In the genomic region with DNA sequence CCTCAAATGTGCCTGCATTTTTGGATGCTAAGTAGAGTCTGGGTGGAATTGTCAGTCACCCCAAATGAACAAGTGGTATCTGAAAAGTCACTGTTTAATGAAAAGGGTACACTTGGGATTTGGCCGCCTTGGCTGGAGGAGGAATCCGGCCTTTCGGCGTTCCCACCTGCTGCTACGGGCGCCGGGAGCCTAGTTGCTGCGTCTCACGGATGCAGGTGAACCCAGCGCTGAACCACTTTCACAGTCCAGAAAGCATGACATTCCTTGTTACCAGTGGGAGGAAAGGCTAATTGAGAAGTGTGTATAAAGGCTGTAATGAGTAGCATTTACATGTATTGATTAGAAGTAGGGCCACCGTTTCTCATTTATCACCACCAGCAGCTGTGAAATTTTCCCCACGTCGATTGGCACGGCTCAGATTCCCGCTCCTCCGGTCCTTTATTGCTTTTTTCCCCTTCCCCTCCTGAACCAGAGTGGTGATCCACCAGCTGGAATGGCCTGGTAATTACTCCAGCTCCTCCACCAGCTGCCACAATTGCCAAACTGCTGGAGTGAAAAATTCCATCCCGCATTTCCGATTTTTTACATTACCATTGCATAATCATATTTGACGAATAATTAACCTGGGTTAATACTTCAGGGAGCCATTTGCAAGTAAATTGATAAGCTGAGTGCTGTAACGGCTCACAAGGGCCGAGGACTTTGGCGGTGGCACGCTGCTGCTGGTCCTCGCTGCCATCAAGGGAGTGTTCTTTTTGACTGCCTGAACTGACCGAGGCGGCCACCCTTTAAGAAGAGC, we compare ENCODE assay signal across 11 cellular contexts.
DNase-seq lines count a peak whose midpoint lies in the region; ATAC-seq, FAIRE-seq and TF ChIP-seq lines count a peak whose summit lies in the region.
"Had no signal": no experiment of that assay in that cellular context is flagged by ENCODE, and none has a peak within 500 bp of the region (broad histone marks: within the 10 kb centered on the region; RNA-seq: fewer than 3 reads in every experiment).

No MANE protein-coding gene starts in this region.

- TF ChIP-seq CTCF in epithelial cell of proximal tubule (conservative IDR thresholded peaks at IDR 0.05; ENCODE audit: low read depth, low read length) (peak; percentile 7), Peyer's patch (IDR thresholded peaks at IDR 0.05) (no peak)

- no peak for ATAC-seq in HG02884 (IDR thresholded peaks at IDR 0.05; ENCODE audit: unreplicated experiment)
- ATAC-seq: stimulated activated memory B cell treated with anti-CD40 and anti-IgM and Interleukin-4, amounts not matched to agents 10 μg/mL and 1 μg/mL and 100 μg/mL, for 72 hours had no signal

- no peak for FAIRE-seq in small intestine (lab: Jason Lieb, UNC)

- H3K4me3 ChIP-seq in epithelial cell of proximal tubule (ENCODE audit: low read depth, low read length) (peak overlapping the region; percentile 50), small intestine (ENCODE audit: low read depth in 1 of 2, low read length in 2 of 2) (peak overlapping the region in 1 of 2 donors; percentile 33), Peyer's patch (peak overlapping the region in 2 of 4 donors; percentile 19 to 38)

- H3K4me3 Mint-ChIP-seq in activated CD4-positive, alpha-beta T cell treated with anti-CD3 and anti-CD28 coated beads, Interleukin-2, amount 10 ng/mL, durations not matched to agents 7 days and 5 days = peak overlapping the region; percentile 59
- H3K4me3 Mint-ChIP-seq: stimulated activated memory B cell treated with anti-CD40 and anti-IgM and Interleukin-4, amounts not matched to agents 10 μg/mL and 1 μg/mL and 100 μg/mL, for 72 hours had no signal

- H3K4me1 Mint-ChIP-seq in activated CD4-positive, alpha-beta T cell treated with anti-CD3 and anti-CD28 coated beads, Interleukin-2, amount 10 ng/mL, durations not matched to agents 7 days and 5 days = peaks cover 3% of the 10 kb centered on the region
- H3K4me1 Mint-ChIP-seq: stimulated activated memory B cell treated with anti-CD40 and anti-IgM and Interleukin-4, amounts not matched to agents 10 μg/mL and 1 μg/mL and 100 μg/mL, for 72 hours had no signal

- H3K27ac ChIP-seq in small intestine (ENCODE audit: low read depth in 1 of 2, low read length in 1 of 2) = peak overlapping the region; percentile 56 to 57
- no peak overlapping the region for H3K27ac ChIP-seq in Peyer's patch

- 15 to 35% (median 33%) methylated on average over 26 of the region's 26 CpGs for WGBS in small intestine, 3 donors

- H3K9me3 Mint-ChIP-seq in activated CD4-positive, alpha-beta T cell treated with anti-CD3 and anti-CD28 coated beads, Interleukin-2, amount 10 ng/mL, durations not matched to agents 7 days and 5 days = no peaks in the 10 kb centered on the region
- H3K9me3 Mint-ChIP-seq: stimulated activated memory B cell treated with anti-CD40 and anti-IgM and Interleukin-4, amounts not matched to agents 10 μg/mL and 1 μg/mL and 100 μg/mL, for 72 hours had no signal

- no peaks in the 10 kb centered on the region for H3K36me3 Mint-ChIP-seq in activated CD4-positive, alpha-beta T cell treated with anti-CD3 and anti-CD28 coated beads, Interleukin-2, amount 10 ng/mL, durations not matched to agents 7 days and 5 days (ENCODE audit: low read depth)
- H3K36me3 Mint-ChIP-seq: stimulated activated memory B cell treated with anti-CD40 and anti-IgM and Interleukin-4, amounts not matched to agents 10 μg/mL and 1 μg/mL and 100 μg/mL, for 72 hours had no signal

- no peak for TF ChIP-seq POLR2A in Peyer's patch (IDR thresholded peaks at IDR 0.05)

- H3K27me3 Mint-ChIP-seq in activated CD4-positive, alpha-beta T cell treated with anti-CD3 and anti-CD28 coated beads, Interleukin-2, amount 10 ng/mL, durations not matched to agents 7 days and 5 days = peaks cover 10% of the 10 kb centered on the region

- H3K36me3 ChIP-seq in small intestine (ENCODE audit: control insufficient read depth in 2 of 2, insufficient read depth in 2 of 2, low read length in 2 of 2) (no peaks in the 10 kb centered on the region), Peyer's patch (no peaks in the 10 kb centered on the region)

- no peak overlapping the region for H3K27ac Mint-ChIP-seq in activated CD4-positive, alpha-beta T cell treated with anti-CD3 and anti-CD28 coated beads, Interleukin-2, amount 10 ng/mL, durations not matched to agents 7 days and 5 days
- H3K27ac Mint-ChIP-seq: stimulated activated memory B cell treated with anti-CD40 and anti-IgM and Interleukin-4, amounts not matched to agents 10 μg/mL and 1 μg/mL and 100 μg/mL, for 72 hours had no signal

- H3K9me3 ChIP-seq in small intestine (ENCODE audit: control insufficient read depth, low read depth) (no peaks in the 10 kb centered on the region), Peyer's patch (no peaks in the 10 kb centered on the region)

- CTCF ChIA-PET in activated CD4-positive, alpha-beta T cell treated with anti-CD3 and anti-CD28 coated beads, Interleukin-2, amount 10 ng/mL, durations not matched to agents 7 days and 5 days (lab: Charles Lee) = no interaction called here

- no peaks in the 10 kb centered on the region for H3K4me1 ChIP-seq in small intestine (ENCODE audit: control insufficient read depth in 2 of 2, insufficient read depth in 1 of 2, low read depth in 1 of 2, low read length in 1 of 2)
- no peaks in the 10 kb centered on the region for H3K4me1 ChIP-seq in Peyer's patch

- no peak for DNase-seq in activated CD4-positive, alpha-beta T cell treated with anti-CD3 and anti-CD28 coated beads, Interleukin-2, amount 10 ng/mL, durations not matched to agents 7 days and 5 days
- DNase-seq in activated CD4-positive, alpha-beta T cell treated with anti-CD3 and anti-CD28 coated beads for 48 hours = no peak
- DNase-seq in NCI-H2227 treated with DMSO at 0.1 percent for 48 hours (lab: John Stamatoyannopoulos, UW) (peak; percentile 26), epithelial cell of proximal tubule (ENCODE audit: low read depth) (no peak), small intestine (peak; percentile 78), NCI-H1930 (lab: John Stamatoyannopoulos, UW) (no peak), Peyer's patch (no peak)
- DNase-seq: activated effector memory CD4-positive, alpha-beta T cell treated with Interleukin-2 at 50 U/mL for 16 hours; SW 1271 had no signal

- H3K27me3 ChIP-seq in small intestine (ENCODE audit: control insufficient read depth in 2 of 2, insufficient read depth in 2 of 2, low read length in 2 of 2) (peaks cover 0 to 7% of the 10 kb centered on the region in 2 donors), Peyer's patch (no peaks in the 10 kb centered on the region)

- POLR2A ChIA-PET in activated CD4-positive, alpha-beta T cell treated with anti-CD3 and anti-CD28 coated beads, Interleukin-2, amount 10 ng/mL, durations not matched to agents 7 days and 5 days (lab: Charles Lee) = no interaction called here

Comparison
In these comparisons a context has a peak if more than half of its experiments do, and no peak if none do; other contexts are left out.
1. DNase-seq: peak in NCI-H2227 treated with DMSO at 0.1 percent for 48 hours (single experiment) and small intestine (single experiment); none in activated CD4-positive, alpha-beta T cell treated with anti-CD3 and anti-CD28 coated beads, Interleukin-2, amount 10 ng/mL, durations not matched to agents 7 days and 5 days (single experiment), activated CD4-positive, alpha-beta T cell treated with anti-CD3 and anti-CD28 coated beads for 48 hours (single experiment), epithelial cell of proximal tubule (single experiment), NCI-H1930 (0 of 2) and Peyer's patch (0 of 3).
2. H3K27ac ChIP-seq: peak in small intestine (2 of 2); none in Peyer's patch (0 of 4).